Comparison of ENCODE assay signal across 22 cellular contexts in the genomic region with DNA sequence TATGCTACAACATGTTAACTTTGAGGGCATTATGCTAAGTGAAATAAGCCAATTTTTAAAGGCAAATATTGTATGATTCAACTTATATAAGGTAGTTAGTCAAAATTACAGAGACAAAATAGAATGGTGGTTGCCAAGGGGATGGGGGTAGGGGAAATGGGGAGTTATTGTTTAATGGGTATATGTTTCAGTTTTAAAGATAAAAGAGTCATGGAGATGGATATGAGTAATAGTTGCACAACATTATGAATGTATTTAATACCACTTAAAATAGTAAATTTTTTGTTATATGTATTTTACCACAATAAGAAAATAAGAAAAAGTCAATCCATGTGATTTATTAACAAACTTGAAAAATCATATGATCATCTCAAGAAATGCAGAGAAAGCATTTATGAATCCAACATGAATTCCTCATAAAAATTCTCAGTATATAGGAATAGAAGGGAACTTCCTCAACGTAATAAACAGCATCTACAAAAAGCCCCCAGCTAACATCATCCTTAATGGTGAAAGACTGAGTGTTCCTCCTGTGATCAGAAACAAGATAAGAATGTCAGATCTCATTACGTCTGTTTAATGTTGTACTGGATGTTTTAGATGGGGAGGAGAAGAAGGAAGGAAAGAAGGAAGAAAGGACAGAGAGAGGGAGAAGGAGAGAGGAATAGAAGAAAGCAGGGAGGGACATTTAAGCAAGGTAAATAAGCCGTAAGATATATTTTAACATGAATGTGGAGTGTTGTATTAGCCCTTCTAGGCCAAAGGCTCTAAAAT. TPM values are rescaled to one million over a fixed set of nuclear protein-coding genes. Genes with fewer than 3 reads are reported as not detected.
DNase-seq lines count a peak whose midpoint lies in the region; ATAC-seq, FAIRE-seq and TF ChIP-seq lines count a peak whose summit lies in the region.
"Had no signal": no experiment of that assay in that cellular context is flagged by ENCODE, and none has a peak within 500 bp of the region (broad histone marks: within the 10 kb centered on the region; RNA-seq: fewer than 3 reads in every experiment).

No MANE protein-coding gene starts in this region.

- H3K36me3 ChIP-seq in HepG2 (replicated peaks in 1 of 2; ENCODE audit: control insufficient read depth in 1 of 2, insufficient read depth in 2 of 2, low read length in 2 of 2) (no peaks in the 10 kb centered on the region), right lobe of liver (no peaks in the 10 kb centered on the region), GM12878 (ENCODE audit: control insufficient read depth in 2 of 2, insufficient read depth in 2 of 2, low read length in 1 of 2) (no peaks in the 10 kb centered on the region), SJCRH30 (no peaks in the 10 kb centered on the region)
- H3K36me3 ChIP-seq: BLaER1 treated with 17β-estradiol and CSF1 and Interleukin-3, amounts not matched to agents 10 nM and 100 nM; Peyer's patch had no signal

- in situ Hi-C loops in HepG2 (cut with HindIII; ENCODE audit: extremely low pct_ligation_motif_present, low pct_unique_long_range_greater_than_20kb) (no loop called here), GM12878 (cut with MboI) (no loop called here)

- no peak for ATAC-seq in HepG2
- ATAC-seq in right lobe of liver, result no peak
- ATAC-seq in GM12878, result peak; percentile 63

- no peaks in the 10 kb centered on the region for H3K79me2 ChIP-seq in HepG2 (ENCODE audit: insufficient read depth, low read length)
- no peaks in the 10 kb centered on the region for H3K79me2 ChIP-seq in GM12878 (ENCODE audit: control insufficient read depth, insufficient read depth, low read length)

- intact Hi-C loops in HepG2 (cut with micrococcal nuclease; ENCODE audit: unreplicated experiment) (no loop called here), right lobe of liver (cut with DNase I) (no loop called here), GM12878 (cut with micrococcal nuclease; ENCODE audit: unreplicated experiment) (no loop called here)

- FAIRE-seq in HepG2 (lab: Jason Lieb, UNC) (no peak), GM12878 (lab: Jason Lieb, UNC) (no peak)
- FAIRE-seq: GM19239, HTR-8/SVneo had no signal

- WGBS in HepG2 (ENCODE audit: low lambda C conversion rate), result 19% methylated on average over 3 of the region's 3 CpGs
- 70% methylated on average over 3 of the region's 3 CpGs for WGBS in right lobe of liver (ENCODE audit: insufficient coverage, low coverage, low lambda C conversion rate, missing lambda C conversion rate)
- 43% methylated on average over 3 of the region's 3 CpGs for WGBS in GM12878 (ENCODE audit: insufficient coverage, insufficient replicate concordance, low lambda C conversion rate, missing lambda C conversion rate)

- H3K4me2 ChIP-seq in HepG2 (ENCODE audit: low read depth, low read length), result no peak overlapping the region
- no peak overlapping the region for H3K4me2 ChIP-seq in GM12878 (ENCODE audit: control insufficient read depth, insufficient read depth)
- H3K4me2 ChIP-seq: BLaER1 treated with 17β-estradiol and CSF1 and Interleukin-3, amounts not matched to agents 10 nM and 100 nM; KMS-11 had no signal

- CTCF ChIA-PET in HepG2 (lab: Yijun Ruan, JAX; ENCODE audit: low intra/inter-chr PET ratio, low total read pairs), result no interaction called here
- CTCF ChIA-PET in GM12878 (lab: Yijun Ruan, JAX), result interaction anchor here (1.3 kb wide), 1 partner anchor 10 kb away, joined by 5 read pairs; no protein-coding TSS in a partner anchor

- TF ChIP-seq POLR2A in HepG2 (IDR thresholded peaks at IDR 0.05; ENCODE audit: insufficient read depth in 1 of 2, low read depth in 2 of 2, low read length in 2 of 2), result no peak
- no peak for TF ChIP-seq POLR2A in right lobe of liver (IDR thresholded peaks at IDR 0.05)
- TF ChIP-seq POLR2A in GM12878 (IDR thresholded peaks at IDR 0.05; ENCODE audit: low read depth, low read length), result no peak

- no peak for TF ChIP-seq CTCF in HepG2 (CRISPR knock-in tag; IDR thresholded peaks at IDR 0.05)
- TF ChIP-seq CTCF in right lobe of liver (IDR thresholded peaks at IDR 0.05), result no peak
- no peak for TF ChIP-seq CTCF in GM12878 (IDR thresholded peaks at IDR 0.05 in 2 of 3, conservative IDR thresholded peaks at IDR 0.05 in 1 of 3; ENCODE audit: control insufficient read depth in 2 of 3, extremely low read depth in 1 of 3, insufficient read depth in 1 of 3, low read depth in 3 of 3, low read length in 3 of 3)

- H3K27me3 ChIP-seq in HepG2 (ENCODE audit: control insufficient read depth in 1 of 2, insufficient read depth in 2 of 2, low read length in 2 of 2), result peaks cover 0 to 4% of the 10 kb centered on the region in 2 experiments; a peak in 1 of 5 replicates
- H3K27me3 ChIP-seq in right lobe of liver, result no peaks in the 10 kb centered on the region
- H3K27me3 ChIP-seq in GM12878 (replicated peaks in 1 of 2; ENCODE audit: control insufficient read depth in 2 of 2, insufficient read depth in 2 of 2, low read length in 1 of 2), result no peaks in the 10 kb centered on the region; a peak in 1 of 4 replicates
- H3K27me3 ChIP-seq in SJCRH30, result no peaks in the 10 kb centered on the region
- H3K27me3 ChIP-seq: Peyer's patch had no signal

- BruUV-seq in HepG2 (replicated peaks; lab: Mats Ljungman, UMichigan), result no TSS peak
- no TSS peak for BruUV-seq in GM12878 (replicated peaks; lab: Mats Ljungman, UMichigan)

- H3K27ac ChIP-seq in HepG2 (ENCODE audit: extremely low read length, insufficient read depth, low read length) (no peak overlapping the region), right lobe of liver (no peak overlapping the region), GM12878 (ENCODE audit: control insufficient read depth, insufficient read depth) (no peak overlapping the region), SJCRH30 (no peak overlapping the region)
- H3K27ac ChIP-seq: BLaER1 treated with 17β-estradiol and CSF1 and Interleukin-3, amounts not matched to agents 10 nM and 100 nM; KMS-11; Peyer's patch had no signal

- SMC1A ChIA-PET in GM12878 (lab: Charles Lee; ENCODE audit: uncharacterized antibody, unreplicated experiment), result interaction anchor here (0.9 to 2.0 kb wide), 2 partner anchors 19 to 380 kb away, joined by 4 read pairs; no protein-coding TSS in a partner anchor

- no peak overlapping the region for H3K4me3 ChIP-seq in HepG2 (replicated peaks in 1 of 3; ENCODE audit: insufficient read depth in 1 of 3, low read depth in 2 of 3, low read length in 3 of 3)
- no peak overlapping the region for H3K4me3 ChIP-seq in right lobe of liver
- H3K4me3 ChIP-seq in GM12878, result no peak overlapping the region
- H3K4me3 ChIP-seq in SJCRH30, result no peak overlapping the region
- H3K4me3 ChIP-seq: BLaER1 treated with 17β-estradiol and CSF1 and Interleukin-3, amounts not matched to agents 10 nM and 100 nM; Peyer's patch had no signal

- no peaks in the 10 kb centered on the region for H3K9me3 ChIP-seq in HepG2 (ENCODE audit: low read length)
- no peaks in the 10 kb centered on the region for H3K9me3 ChIP-seq in right lobe of liver
- no peaks in the 10 kb centered on the region for H3K9me3 ChIP-seq in GM12878 (replicated peaks; ENCODE audit: control insufficient read depth, insufficient read depth, low read length)
- no peaks in the 10 kb centered on the region for H3K9me3 ChIP-seq in SJCRH30 (replicated peaks)
- H3K9me3 ChIP-seq: BLaER1 treated with 17β-estradiol and CSF1 and Interleukin-3, amounts not matched to agents 10 nM and 100 nM; Peyer's patch had no signal

- POLR2A ChIA-PET in HepG2 (lab: Yijun Ruan, JAX), result no interaction called here
- POLR2A ChIA-PET in GM12878 (lab: Charles Lee), result no interaction called here

- RAD21 ChIA-PET in GM12878 (lab: Charles Lee; ENCODE audit: unreplicated experiment), result no interaction called here

- H4K20me1 ChIP-seq in HepG2 (ENCODE audit: insufficient read depth, low read length) (no peaks in the 10 kb centered on the region), GM12878 (ENCODE audit: control insufficient read depth, insufficient read depth) (no peaks in the 10 kb centered on the region)
- H4K20me1 ChIP-seq: BLaER1 treated with 17β-estradiol and CSF1 and Interleukin-3, amounts not matched to agents 10 nM and 100 nM had no signal

- no peaks in the 10 kb centered on the region for H3K4me1 ChIP-seq in HepG2 (ENCODE audit: insufficient read depth, low read length)
- H3K4me1 ChIP-seq in right lobe of liver, result no peaks in the 10 kb centered on the region
- H3K4me1 ChIP-seq in GM12878 (ENCODE audit: control insufficient read depth, insufficient read depth, low read length), result no peaks in the 10 kb centered on the region
- no peaks in the 10 kb centered on the region for H3K4me1 ChIP-seq in SJCRH30
- H3K4me1 ChIP-seq: Peyer's patch had no signal

- H3K9ac ChIP-seq in HepG2 (ENCODE audit: insufficient read depth, low read depth, low read length), result no peak overlapping the region
- H3K9ac ChIP-seq in GM12878 (ENCODE audit: control insufficient read depth, insufficient read depth, low read length), result no peak overlapping the region
- H3K9ac ChIP-seq: BLaER1 treated with 17β-estradiol and CSF1 and Interleukin-3, amounts not matched to agents 10 nM and 100 nM; KMS-11 had no signal

- no peak for TF ChIP-seq RAD21 in HepG2 (CRISPR knock-in tag; IDR thresholded peaks at IDR 0.05)
- TF ChIP-seq RAD21 in GM12878 (IDR thresholded peaks at IDR 0.05; ENCODE audit: insufficient read depth, low read depth, low read length), result no peak

- no peak for TF ChIP-seq EP300 in HepG2 (IDR thresholded peaks at IDR 0.05; ENCODE audit: low read depth in 2 of 2, low read length in 2 of 2)
- TF ChIP-seq EP300 in HepG2 (CRISPR knock-in tag; IDR thresholded peaks at IDR 0.05; ENCODE audit: borderline replicate concordance), result no peak
- TF ChIP-seq EP300 in GM12878 (IDR thresholded peaks at IDR 0.05; ENCODE audit: borderline replicate concordance in 1 of 2, control insufficient read depth in 1 of 2, low read depth in 2 of 2, low read length in 2 of 2), result no peak

- H2AFZ ChIP-seq in HepG2 (ENCODE audit: low read length) (no peak overlapping the region), GM12878 (ENCODE audit: control insufficient read depth, low read depth, low read length) (no peak overlapping the region)

- no peak for DNase-seq in HepG2 (ENCODE audit: low spot score)
- DNase-seq in right lobe of liver, result no peak
- peak; percentile 85 for DNase-seq in SK-N-DZ (ENCODE audit: low spot score)
- no peak for DNase-seq in GM12878 (ENCODE audit: low read depth, low spot score)
- no peak for DNase-seq in NCI-H526 treated with DMSO at 0.1 percent for 48 hours (lab: John Stamatoyannopoulos, UW)
- DNase-seq in SHP77 treated with DMSO at 0.1 percent for 48 hours (lab: John Stamatoyannopoulos, UW), result no peak
- DNase-seq in SJCRH30, result no peak
- DNase-seq: CD4-positive, alpha-beta T cell; DMS53; H9; HFFc6; MM.1S; NCI-H2029; NCI-H446; NCI-H524 treated with DMSO at 0.1 percent for 48 hours; Peyer's patch; SIG-M5; T-helper 1 cell had no signal

RNA-seq across cellular contexts. Expression of gene TSEN15, which starts 6.7 kb away (rescaled TPM):
- total RNA-seq in HepG2 (2016; rRNA removed; fragmentation: Illumina TruSeq; extraction: Trizol), result 35.8 and 44.3 TPM in 2 replicates
- 6.4 and 7.5 TPM in 2 replicates for total RNA-seq in HepG2 (2016; cell fraction: cytosol; rRNA removed; fragmentation: Illumina TruSeq; extraction: Trizol; ENCODE audit: low read depth)
- 36.8 and 49.9 TPM in 2 replicates for total RNA-seq in HepG2 (2016; cell fraction: insoluble cytoplasmic fraction; rRNA removed; fragmentation: Illumina TruSeq; extraction: Trizol)
- 22.1 and 23.2 TPM in 2 replicates for total RNA-seq in HepG2 (2016; cell fraction: membrane; rRNA removed; fragmentation: Illumina TruSeq; extraction: Trizol)
- 36.7 and 39.0 TPM in 2 replicates for total RNA-seq in HepG2 (2016; cell fraction: nucleus; rRNA removed; fragmentation: Illumina TruSeq; extraction: Trizol)
- 17.3 and 25.6 TPM in 2 replicates for polyA plus RNA-seq in HepG2 (2011; rRNA removed)
- polyA plus RNA-seq in HepG2 (2011; cell fraction: cytosol; rRNA removed), result 14.6 and 16.8 TPM in 2 replicates
- polyA plus RNA-seq in HepG2 (2011; cell fraction: nucleus; rRNA removed), result 13.5 and 15.7 TPM in 2 replicates
- polyA plus RNA-seq in HepG2 (2012), result 16.8 and 18.5 TPM in 2 replicates
- polyA plus RNA-seq in HepG2 (2016; cell fraction: cytosol; fragmentation: Illumina TruSeq; extraction: Trizol; ENCODE audit: low read depth), result 8.7 and 10.5 TPM in 2 replicates
- 48.1 and 51.6 TPM in 2 replicates for polyA plus RNA-seq in HepG2 (2016; cell fraction: insoluble cytoplasmic fraction; fragmentation: Illumina TruSeq; extraction: Trizol; ENCODE audit: low read depth)
- 21.2 and 22.4 TPM in 2 replicates for polyA plus RNA-seq in HepG2 (2016; cell fraction: membrane; fragmentation: Illumina TruSeq; extraction: Trizol; ENCODE audit: low read depth)
- 45.6 and 47.3 TPM in 2 replicates for polyA plus RNA-seq in HepG2 (2016; cell fraction: nucleus; fragmentation: Illumina TruSeq; extraction: Trizol; ENCODE audit: insufficient read depth, low read depth)
- 28.6 and 45.4 TPM in 2 replicates for polyA minus RNA-seq in HepG2 (2011; rRNA and poly(A)+ RNA removed; ENCODE audit: low replicate concordance)
- polyA minus RNA-seq in HepG2 (2011; cell fraction: cytosol; rRNA and poly(A)+ RNA removed), result 16.8 and 22.4 TPM in 2 replicates
- 74.5 and 82.7 TPM in 2 replicates for polyA minus RNA-seq in HepG2 (2011; cell fraction: nucleus; rRNA and poly(A)+ RNA removed)
- 10 to 100 TPM in 5 of 6 experiments, 1 to 10 TPM in 1; 9.6 to 17.1 (median 11.3) TPM for total RNA-seq in right lobe of liver
- polyA plus RNA-seq in SK-N-DZ (2014; cell fraction: cytosol; rRNA removed), result 73.6 and 89.2 TPM in 2 replicates
- 46.6 and 74.9 TPM in 2 replicates for polyA plus RNA-seq in SK-N-DZ (2014; cell fraction: nucleus; rRNA removed)
- 59.5 and 62.3 TPM in 2 replicates for total RNA-seq in GM12878 (2013; cell fraction: nucleolus; rRNA removed)
- 80.9 and 90.9 TPM in 2 replicates for total RNA-seq in GM12878 (2014; rRNA removed)
- total RNA-seq in GM12878 (2014; rRNA removed; fragmentation: Illumina TruSeq; extraction: Trizol), result 69.8 and 70.3 TPM in 2 replicates
- total RNA-seq in GM12878 (2021), result 51.0 and 53.2 TPM in 2 replicates
- 11.1 TPM for polyA plus RNA-seq in GM12878 (2011; ENCODE audit: low read depth)
- 70.6 and 93.5 TPM in 2 replicates for polyA plus RNA-seq in GM12878 (2011; rRNA removed)
- 35.9 and 42.2 TPM in 2 replicates for polyA plus RNA-seq in GM12878 (2011; cell fraction: cytosol; rRNA removed)
- polyA plus RNA-seq in GM12878 (2011; cell fraction: nucleus; rRNA removed), result 35.8 and 39.3 TPM in 2 replicates
- 15.6 and 19.6 TPM in 2 replicates for polyA plus RNA-seq in GM12878 (2012)
- 71.3 and 95.7 TPM in 2 replicates for polyA plus RNA-seq in GM12878 (2014; fragmentation: Illumina TruSeq; extraction: Trizol)
- 10 to 100 TPM; 21.1 to 35.1 TPM for polyA plus RNA-seq in GM12878 (2014; fragmentation: Nextera tagmentation; extraction: Ambion mirVana)
- 56.9 and 59.2 TPM in 2 replicates for polyA plus RNA-seq in GM12878 (2014; rRNA removed)
- 100 to 1,000 TPM; 132 to 136 TPM for polyA plus RNA-seq in GM12878 (2016; fragmentation: Nextera tagmentation; extraction: Ambion mirVana)
- polyA minus RNA-seq in GM12878 (2011; rRNA and poly(A)+ RNA removed), result 36.0 and 50.2 TPM in 2 replicates
- 20.4 and 23.7 TPM in 2 replicates for polyA minus RNA-seq in GM12878 (2011; cell fraction: cytosol; rRNA and poly(A)+ RNA removed)
- 40.5 and 60.3 TPM in 2 replicates for polyA minus RNA-seq in GM12878 (2011; cell fraction: nucleus; rRNA and poly(A)+ RNA removed)
- 43.9 and 44.4 TPM in 2 replicates for total RNA-seq in SJCRH30 (2014; rRNA removed; shearing (Covaris generic))

RNA-seq across cellular contexts. Expression of gene COLGALT2, which starts 7.3 kb away (rescaled TPM):
- total RNA-seq in HepG2 (2016; rRNA removed; fragmentation: Illumina TruSeq; extraction: Trizol) (3.4 and 6.2 TPM in 2 replicates), right lobe of liver (under 1 TPM in 5 of 6 experiments, not detected in 1; 0.04 to 0.20 (median 0.17) TPM), GM12878 (2014; rRNA removed) (0.96 and 1.1 TPM in 2 replicates), GM12878 (2014; rRNA removed; fragmentation: Illumina TruSeq; extraction: Trizol) (0.81 and 1.1 TPM in 2 replicates), GM12878 (2021) (1.5 TPM in 2 replicates)
- total RNA-seq in HepG2 (2016; cell fraction: cytosol; rRNA removed; fragmentation: Illumina TruSeq; extraction: Trizol; ENCODE audit: low read depth), result 0.44 and 0.81 TPM in 2 replicates
- total RNA-seq in HepG2 (2016; cell fraction: insoluble cytoplasmic fraction; rRNA removed; fragmentation: Illumina TruSeq; extraction: Trizol), result 3.4 and 6.0 TPM in 2 replicates
- 2.0 and 2.2 TPM in 2 replicates for total RNA-seq in HepG2 (2016; cell fraction: membrane; rRNA removed; fragmentation: Illumina TruSeq; extraction: Trizol)
- total RNA-seq in HepG2 (2016; cell fraction: nucleus; rRNA removed; fragmentation: Illumina TruSeq; extraction: Trizol), result 9.4 and 12.5 TPM in 2 replicates
- polyA plus RNA-seq in HepG2 (2011; rRNA removed) (2.4 and 3.3 TPM in 2 replicates), GM12878 (2011; rRNA removed) (0.24 and 0.31 TPM in 2 replicates), GM12878 (2014; fragmentation: Illumina TruSeq; extraction: Trizol) (1.4 and 2.1 TPM in 2 replicates), GM12878 (2014; fragmentation: Nextera tagmentation; extraction: Ambion mirVana) (under 1 TPM; 0.45 to 0.75 TPM), GM12878 (2014; rRNA removed) (0.62 and 0.83 TPM in 2 replicates), GM12878 (2016; fragmentation: Nextera tagmentation; extraction: Ambion mirVana) (under 1 TPM; 0.62 to 0.82 TPM)
- polyA plus RNA-seq in HepG2 (2011; cell fraction: cytosol; rRNA removed), result 2.5 and 3.3 TPM in 2 replicates
- polyA plus RNA-seq in HepG2 (2011; cell fraction: nucleus; rRNA removed), result 4.9 and 8.5 TPM in 2 replicates
- 0.56 and 1.7 TPM in 2 replicates for polyA plus RNA-seq in HepG2 (2012)
- polyA plus RNA-seq in HepG2 (2016; cell fraction: cytosol; fragmentation: Illumina TruSeq; extraction: Trizol; ENCODE audit: low read depth), result 0.26 and 0.44 TPM in 2 replicates
- polyA plus RNA-seq in HepG2 (2016; cell fraction: insoluble cytoplasmic fraction; fragmentation: Illumina TruSeq; extraction: Trizol; ENCODE audit: low read depth), result 3.1 and 3.2 TPM in 2 replicates
- polyA plus RNA-seq in HepG2 (2016; cell fraction: membrane; fragmentation: Illumina TruSeq; extraction: Trizol; ENCODE audit: low read depth), result 0.97 and 1.1 TPM in 2 replicates
- polyA plus RNA-seq in HepG2 (2016; cell fraction: nucleus; fragmentation: Illumina TruSeq; extraction: Trizol; ENCODE audit: insufficient read depth, low read depth), result 11.0 and 13.1 TPM in 2 replicates
- polyA minus RNA-seq in HepG2 (2011; rRNA and poly(A)+ RNA removed; ENCODE audit: low replicate concordance), result 4.2 TPM in 1 of 2 replicates, not detected in the other
- polyA minus RNA-seq in HepG2 (2011; cell fraction: cytosol; rRNA and poly(A)+ RNA removed), result 2.5 and 3.3 TPM in 2 replicates
- polyA minus RNA-seq in HepG2 (2011; cell fraction: nucleus; rRNA and poly(A)+ RNA removed), result 7.1 and 11.3 TPM in 2 replicates
- 1.5 and 2.4 TPM in 2 replicates for polyA plus RNA-seq in SK-N-DZ (2014; cell fraction: cytosol; rRNA removed)
- 1.5 and 3.1 TPM in 2 replicates for polyA plus RNA-seq in SK-N-DZ (2014; cell fraction: nucleus; rRNA removed)
- total RNA-seq in GM12878 (2013; cell fraction: nucleolus; rRNA removed), result 2.6 and 2.9 TPM in 2 replicates
- polyA plus RNA-seq in GM12878 (2011; ENCODE audit: low read depth), result not detected
- 0.27 and 0.39 TPM in 2 replicates for polyA plus RNA-seq in GM12878 (2011; cell fraction: cytosol; rRNA removed)
- polyA plus RNA-seq in GM12878 (2011; cell fraction: nucleus; rRNA removed), result 0.75 and 1.9 TPM in 2 replicates
- polyA plus RNA-seq in GM12878 (2012), result 0.08 TPM in 1 of 2 replicates, not detected in the other
- polyA minus RNA-seq in GM12878 (2011; rRNA and poly(A)+ RNA removed), result 0.15 and 0.59 TPM in 2 replicates
- not detected in 2 replicates for polyA minus RNA-seq in GM12878 (2011; cell fraction: cytosol; rRNA and poly(A)+ RNA removed)
- 0.48 and 0.86 TPM in 2 replicates for polyA minus RNA-seq in GM12878 (2011; cell fraction: nucleus; rRNA and poly(A)+ RNA removed)
- 0.06 and 0.28 TPM in 2 replicates for total RNA-seq in SJCRH30 (2014; rRNA removed; shearing (Covaris generic))

Comparison
In these comparisons a context has a peak if more than half of its experiments do, and no peak if none do; other contexts are left out.
1. Of the 75 proteins assayed by ChIP-seq in both HepG2 and GM12878: peak only in HepG2: none; only in GM12878: JUNB and TCF7; in both: none; in neither: 73.